In the genomic region with DNA sequence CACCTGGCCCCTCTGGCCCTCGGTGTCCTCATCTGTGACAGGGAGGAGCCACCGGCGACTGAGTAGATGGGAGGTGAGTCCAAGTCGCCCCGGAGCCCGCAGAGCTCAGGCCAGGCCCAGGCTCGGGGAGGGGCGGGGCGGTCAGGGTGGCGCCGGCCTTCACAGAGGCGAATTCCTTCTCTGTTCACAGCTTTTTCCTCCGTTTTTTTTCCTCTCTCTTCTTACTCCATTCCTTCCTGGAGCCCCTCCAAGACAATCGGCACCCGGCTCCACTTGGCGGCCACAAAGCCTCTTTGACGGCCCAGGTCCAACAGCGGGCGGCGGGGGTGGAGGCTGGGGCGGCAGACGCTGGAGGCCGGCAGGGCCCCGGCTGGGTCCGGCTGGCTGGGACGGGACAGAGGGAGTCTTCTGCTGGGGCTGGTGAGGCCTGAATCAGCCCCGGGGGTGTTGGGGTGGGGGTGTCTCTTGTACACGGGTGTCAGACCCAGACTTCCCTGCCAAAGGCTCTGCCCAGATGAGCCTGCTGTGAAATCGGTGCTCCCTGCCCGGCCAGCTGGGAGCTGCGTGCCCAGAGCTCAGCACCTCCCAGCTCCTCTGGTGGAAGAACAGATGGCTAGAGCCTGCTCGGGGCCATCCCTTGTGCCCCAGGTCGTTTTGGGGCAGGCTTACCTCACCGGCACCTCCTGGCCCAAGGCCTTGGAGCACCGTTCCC, we compare ENCODE assay signal across 2 cellular contexts.
TF ChIP-seq lines count a peak whose summit lies in the region.

No MANE protein-coding gene starts in this region.

TF ChIP-seq in IMR-90, 13 proteins besides CTCF, POLR2A, EP300 and RAD21:
- TF ChIP-seq RFX5 (IDR thresholded peaks at IDR 0.05; ENCODE audit: low read depth, low read length) (no peak), MAZ (IDR thresholded peaks at IDR 0.05; ENCODE audit: borderline replicate concordance, low read depth, low read length) (no peak), RCOR1 (IDR thresholded peaks at IDR 0.05; ENCODE audit: insufficient replicate concordance, low read length) (no peak), MAFK (IDR thresholded peaks at IDR 0.05; ENCODE audit: low read depth, low read length) (no peak), CEBPB (IDR thresholded peaks at IDR 0.05; ENCODE audit: low read depth, low read length) (no peak), NFE2L2 (IDR thresholded peaks at IDR 0.05; ENCODE audit: low read depth, low read length) (no peak)
- TF ChIP-seq, protein P1, sequence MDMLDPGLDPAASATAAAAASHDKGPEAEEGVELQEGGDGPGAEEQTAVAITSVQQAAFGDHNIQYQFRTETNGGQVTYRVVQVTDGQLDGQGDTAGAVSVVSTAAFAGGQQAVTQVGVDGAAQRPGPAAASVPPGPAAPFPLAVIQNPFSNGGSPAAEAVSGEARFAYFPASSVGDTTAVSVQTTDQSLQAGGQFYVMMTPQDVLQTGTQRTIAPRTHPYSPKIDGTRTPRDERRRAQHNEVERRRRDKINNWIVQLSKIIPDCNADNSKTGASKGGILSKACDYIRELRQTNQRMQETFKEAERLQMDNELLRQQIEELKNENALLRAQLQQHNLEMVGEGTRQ (IDR thresholded peaks at IDR 0.05; ENCODE audit: low read depth, low read length), result no peak
- TF ChIP-seq, protein P2, sequence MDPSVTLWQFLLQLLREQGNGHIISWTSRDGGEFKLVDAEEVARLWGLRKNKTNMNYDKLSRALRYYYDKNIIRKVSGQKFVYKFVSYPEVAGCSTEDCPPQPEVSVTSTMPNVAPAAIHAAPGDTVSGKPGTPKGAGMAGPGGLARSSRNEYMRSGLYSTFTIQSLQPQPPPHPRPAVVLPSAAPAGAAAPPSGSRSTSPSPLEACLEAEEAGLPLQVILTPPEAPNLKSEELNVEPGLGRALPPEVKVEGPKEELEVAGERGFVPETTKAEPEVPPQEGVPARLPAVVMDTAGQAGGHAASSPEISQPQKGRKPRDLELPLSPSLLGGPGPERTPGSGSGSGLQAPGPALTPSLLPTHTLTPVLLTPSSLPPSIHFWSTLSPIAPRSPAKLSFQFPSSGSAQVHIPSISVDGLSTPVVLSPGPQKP (IDR thresholded peaks at IDR 0.05; ENCODE audit: borderline replicate concordance, low read depth, low read length), result no peak

TF ChIP-seq in endothelial cell of umbilical vein, 7 proteins besides CTCF, POLR2A, EP300 and RAD21:
- TF ChIP-seq EZH2 (IDR thresholded peaks at IDR 0.05; ENCODE audit: borderline replicate concordance, low read depth, low read length, severe bottlenecking) (no peak), FOS (IDR thresholded peaks at IDR 0.05; ENCODE audit: borderline replicate concordance, insufficient read depth, low read length) (no peak), JUN (IDR thresholded peaks at IDR 0.05; ENCODE audit: borderline replicate concordance, insufficient read depth, insufficient read length, low read depth) (no peak), GATA2 (IDR thresholded peaks at IDR 0.05; ENCODE audit: insufficient read depth, insufficient read length, low read depth, low read length) (no peak), MYC (IDR thresholded peaks at IDR 0.05; ENCODE audit: low read depth, low read length) (no peak), POLR2AphosphoS5 (IDR thresholded peaks at IDR 0.05; ENCODE audit: insufficient read depth, low read depth, low read length) (no peak)
- TF ChIP-seq, protein P3, sequence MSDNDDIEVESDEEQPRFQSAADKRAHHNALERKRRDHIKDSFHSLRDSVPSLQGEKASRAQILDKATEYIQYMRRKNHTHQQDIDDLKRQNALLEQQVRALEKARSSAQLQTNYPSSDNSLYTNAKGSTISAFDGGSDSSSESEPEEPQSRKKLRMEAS (IDR thresholded peaks at IDR 0.05; ENCODE audit: insufficient read depth, insufficient read length), result no peak
